Comparison of ENCODE assay signal across 8 cellular contexts in genomic region chr4:55866973-55867574, GRCh38. TPM values are rescaled to one million over a fixed set of nuclear protein-coding genes. Genes with fewer than 3 reads are reported as not detected.
DNase-seq lines count a peak whose midpoint lies in the region; ATAC-seq, FAIRE-seq and TF ChIP-seq lines count a peak whose summit lies in the region.

No MANE protein-coding gene starts in this region.

- no peak for TF ChIP-seq POLR2A in GM12892 (IDR thresholded peaks at IDR 0.05; ENCODE audit: low read depth, low read length)
- TF ChIP-seq POLR2A in endothelial cell of umbilical vein (IDR thresholded peaks at IDR 0.05; ENCODE audit: low read depth, low read length) = no peak

- H3K4me1 Mint-ChIP-seq in naive B cell = peaks cover 0 to 7% (median 0%) of the 10 kb centered on the region in 3 donors

- BruUV-seq in endothelial cell of umbilical vein (replicated peaks; lab: Mats Ljungman, UMichigan) = no TSS peak

- peak overlapping the region; percentile 55 for H3K9ac ChIP-seq in endothelial cell of umbilical vein (replicated peaks; ENCODE audit: extremely low read depth, insufficient read depth, low read length)

- H3K4me2 ChIP-seq in endothelial cell of umbilical vein (ENCODE audit: insufficient read depth, low read length) = peak overlapping the region; percentile 90

- CTCF ChIA-PET in endothelial cell of umbilical vein (lab: Charles Lee) = interaction anchor here (0.6 to 4.4 kb wide), 35 partner anchors 9 to 937 kb away, joined by 3 to 24 read pairs (median 7); partner anchors contain the start of genes CEP135, CLOCK, EXOC1 and SRD5A3

- dilution Hi-C loops in endothelial cell of umbilical vein (cut with MboI; ENCODE audit: extremely low pct_ligation_motif_present, low sequenced_read_pairs) = no loop called here

- H3K9me3 ChIP-seq in BE2C (no peaks in the 10 kb centered on the region), endothelial cell of umbilical vein (replicated peaks; ENCODE audit: control insufficient read depth, insufficient read depth, low read length) (no peaks in the 10 kb centered on the region)

- H3K9me1 ChIP-seq in endothelial cell of umbilical vein (replicated peaks; ENCODE audit: control insufficient read depth, extremely low read depth, insufficient read depth, low read length) = no peaks in the 10 kb centered on the region

- ATAC-seq in HG02678 (IDR thresholded peaks at IDR 0.05; ENCODE audit: unreplicated experiment) (peak; percentile 89), naive B cell (ENCODE audit: low read depth in 2 of 2) (peak; percentile 80 to 89)

- FAIRE-seq in GM12892 (lab: Jason Lieb, UNC) (peak; percentile 67), endothelial cell of umbilical vein (lab: Jason Lieb, UNC) (peak; percentile 57)

- no peaks in the 10 kb centered on the region for H3K27me3 Mint-ChIP-seq in naive B cell

- DNase-seq in BE2C (peak; percentile 19), GM12892 (ENCODE audit: insufficient read length) (no peak), NCI-H1048 (lab: John Stamatoyannopoulos, UW) (peak; percentile 6), SK-N-DZ (ENCODE audit: low spot score) (peak; percentile 55), endothelial cell of umbilical vein (ENCODE audit: low read depth, low spot score) (peak; percentile 78), naive B cell (peak; percentile 39), T1000 (lab: John Stamatoyannopoulos, UW) (no peak)

- no peak overlapping the region for H3K4me3 Mint-ChIP-seq in naive B cell

- no peaks in the 10 kb centered on the region for H3K4me1 ChIP-seq in BE2C
- peaks cover 21% of the 10 kb centered on the region for H3K4me1 ChIP-seq in endothelial cell of umbilical vein (ENCODE audit: control insufficient read depth, extremely low read depth, insufficient read depth, low read length)

- H3K36me3 ChIP-seq in BE2C = peaks cover 4% of the 10 kb centered on the region
- H3K36me3 ChIP-seq in endothelial cell of umbilical vein (ENCODE audit: control insufficient read depth in 2 of 2, extremely low read depth in 1 of 2, insufficient read depth in 2 of 2, low read length in 2 of 2) = peaks cover 3 to 10% of the 10 kb centered on the region in 2 experiments

- intact Hi-C loops in endothelial cell of umbilical vein (cut with micrococcal nuclease) = loop anchor here (1.0 to 10.0 kb wide), 9 partner anchors 14 to 892 kb away; partner anchors contain the start of genes CEP135, EXOC1 and SRD5A3

- peak overlapping the region; percentile 55 for H3K27ac ChIP-seq in endothelial cell of umbilical vein (ENCODE audit: insufficient read depth, low read depth, low read length)

- POLR2A ChIA-PET in endothelial cell of umbilical vein (lab: Charles Lee) = interaction anchor here (0.7 to 1.9 kb wide), 2 partner anchors 13 to 60 kb away, joined by 4 to 6 read pairs; partner anchors contain the start of gene EXOC1

- H3K79me2 ChIP-seq in endothelial cell of umbilical vein (ENCODE audit: control insufficient read depth, insufficient read depth, low read length) = no peaks in the 10 kb centered on the region

- no peaks in the 10 kb centered on the region for H3K9me3 Mint-ChIP-seq in naive B cell

- no peak overlapping the region for H2AFZ ChIP-seq in endothelial cell of umbilical vein (ENCODE audit: low read depth, low read length)

- TF ChIP-seq CTCF in BE2C (IDR thresholded peaks at IDR 0.05; ENCODE audit: low read depth, low read length) = peak; percentile 94
- peak; percentile 65 to 68 for TF ChIP-seq CTCF in endothelial cell of umbilical vein (IDR thresholded peaks at IDR 0.05; ENCODE audit: extremely low read depth in 1 of 2, insufficient read depth in 1 of 2, low read depth in 1 of 2, low read length in 2 of 2)

- H3K27me3 ChIP-seq in BE2C (no peaks in the 10 kb centered on the region), endothelial cell of umbilical vein (ENCODE audit: control insufficient read depth in 2 of 2, insufficient read depth in 2 of 2, low read length in 2 of 2) (no peaks in the 10 kb centered on the region)

- H3K4me3 ChIP-seq in BE2C (ENCODE audit: low read depth, low read length) (no peak overlapping the region), endothelial cell of umbilical vein (replicated peaks in 1 of 3; ENCODE audit: insufficient read depth in 1 of 3, low read depth in 1 of 3, low read length in 3 of 3) (no peak overlapping the region)

- peaks cover 13 to 32% of the 10 kb centered on the region in 2 donors for H3K36me3 Mint-ChIP-seq in naive B cell

- peak overlapping the region in 2 of 6 donors; percentile 7 to 48 for H3K27ac Mint-ChIP-seq in naive B cell

- no peaks in the 10 kb centered on the region for H4K20me1 ChIP-seq in endothelial cell of umbilical vein (replicated peaks; ENCODE audit: control insufficient read depth, extremely low read depth, insufficient read depth, low read length)

TF ChIP-seq in endothelial cell of umbilical vein, 7 proteins besides CTCF, POLR2A, EP300 and RAD21:
- no peak for TF ChIP-seq MYC (IDR thresholded peaks at IDR 0.05; ENCODE audit: low read depth, low read length)
- TF ChIP-seq EZH2 (IDR thresholded peaks at IDR 0.05; ENCODE audit: borderline replicate concordance, low read depth, low read length, severe bottlenecking) = no peak
- no peak for TF ChIP-seq GATA2 (IDR thresholded peaks at IDR 0.05; ENCODE audit: insufficient read depth, insufficient read length, low read depth, low read length)
- TF ChIP-seq FOS (IDR thresholded peaks at IDR 0.05; ENCODE audit: borderline replicate concordance, insufficient read depth, low read length) = no peak
- no peak for TF ChIP-seq MAX (IDR thresholded peaks at IDR 0.05; ENCODE audit: insufficient read depth, insufficient read length)
- no peak for TF ChIP-seq POLR2AphosphoS5 (IDR thresholded peaks at IDR 0.05; ENCODE audit: insufficient read depth, low read depth, low read length)

RNA-seq across cellular contexts. Expression of gene EXOC1, which starts 13.6 kb away (rescaled TPM):
- polyA plus RNA-seq in BE2C (2012; ENCODE audit: insufficient read depth, insufficient read length, low read depth) = 12.8 TPM
- 19.9 TPM for polyA plus RNA-seq in GM12892 (2012; ENCODE audit: missing spikeins)
- polyA plus RNA-seq in SK-N-DZ (2014; cell fraction: cytosol; rRNA removed) = 25.2 and 26.4 TPM in 2 replicates
- polyA plus RNA-seq in SK-N-DZ (2014; cell fraction: nucleus; rRNA removed) = 28.2 and 30.7 TPM in 2 replicates
- total RNA-seq in endothelial cell of umbilical vein = 30.5 and 33.3 TPM in 2 replicates
- polyA plus RNA-seq in endothelial cell of umbilical vein (9.1 and 11.6 TPM in 2 replicates), naive B cell (ENCODE audit: low read depth in 6 of 6) (10 to 100 TPM in 5 of 6 donors, 1 to 10 TPM in 1; 1.3 to 15.6 (median 12.3) TPM)
- polyA plus RNA-seq in endothelial cell of umbilical vein (2011; cell fraction: cytosol; rRNA removed) = 17.9 and 18.2 TPM in 2 replicates
- 43.9 and 49.2 TPM in 2 replicates for polyA plus RNA-seq in endothelial cell of umbilical vein (2011; cell fraction: nucleus; rRNA removed)
- polyA plus RNA-seq in endothelial cell of umbilical vein (2012) = 29.5 and 41.6 TPM in 2 replicates
- 25.5 and 32.7 TPM in 2 replicates for polyA minus RNA-seq in endothelial cell of umbilical vein
- 2.9 TPM for polyA minus RNA-seq in endothelial cell of umbilical vein (2011; cell fraction: cytosol; rRNA and poly(A)+ RNA removed)
- polyA minus RNA-seq in endothelial cell of umbilical vein (2011; cell fraction: nucleus; rRNA and poly(A)+ RNA removed) = 25.2 and 25.5 TPM in 2 replicates

RNA-seq across cellular contexts. Expression of gene EXOC1L, which starts 47.5 kb away (rescaled TPM):
- not detected for polyA plus RNA-seq in BE2C (2012; ENCODE audit: insufficient read depth, insufficient read length, low read depth)
- not detected for polyA plus RNA-seq in GM12892 (2012; ENCODE audit: missing spikeins)
- polyA plus RNA-seq in SK-N-DZ (2014; cell fraction: cytosol; rRNA removed) = not detected in 2 replicates
- polyA plus RNA-seq in SK-N-DZ (2014; cell fraction: nucleus; rRNA removed) = not detected in 2 replicates
- total RNA-seq in endothelial cell of umbilical vein = not detected in 2 replicates
- polyA plus RNA-seq in endothelial cell of umbilical vein = not detected in 2 replicates
- polyA plus RNA-seq in endothelial cell of umbilical vein (2011; cell fraction: cytosol; rRNA removed) = not detected in 2 replicates
- not detected in 2 replicates for polyA plus RNA-seq in endothelial cell of umbilical vein (2011; cell fraction: nucleus; rRNA removed)
- not detected in 2 replicates for polyA plus RNA-seq in endothelial cell of umbilical vein (2012)
- polyA minus RNA-seq in endothelial cell of umbilical vein = not detected in 2 replicates
- not detected for polyA minus RNA-seq in endothelial cell of umbilical vein (2011; cell fraction: cytosol; rRNA and poly(A)+ RNA removed)
- not detected in 2 replicates for polyA minus RNA-seq in endothelial cell of umbilical vein (2011; cell fraction: nucleus; rRNA and poly(A)+ RNA removed)
- not detected for polyA plus RNA-seq in naive B cell (ENCODE audit: low read depth in 6 of 6)

Comparison
In these comparisons a context has a peak if more than half of its experiments do, and no peak if none do; other contexts are left out.
1. DNase-seq: peak in BE2C (single experiment), NCI-H1048 (single experiment), SK-N-DZ (single experiment), endothelial cell of umbilical vein (single experiment) and naive B cell (single experiment); none in GM12892 (single experiment) and T1000 (single experiment).